9 cellular contexts compared by ENCODE assay signal in the genomic region with DNA sequence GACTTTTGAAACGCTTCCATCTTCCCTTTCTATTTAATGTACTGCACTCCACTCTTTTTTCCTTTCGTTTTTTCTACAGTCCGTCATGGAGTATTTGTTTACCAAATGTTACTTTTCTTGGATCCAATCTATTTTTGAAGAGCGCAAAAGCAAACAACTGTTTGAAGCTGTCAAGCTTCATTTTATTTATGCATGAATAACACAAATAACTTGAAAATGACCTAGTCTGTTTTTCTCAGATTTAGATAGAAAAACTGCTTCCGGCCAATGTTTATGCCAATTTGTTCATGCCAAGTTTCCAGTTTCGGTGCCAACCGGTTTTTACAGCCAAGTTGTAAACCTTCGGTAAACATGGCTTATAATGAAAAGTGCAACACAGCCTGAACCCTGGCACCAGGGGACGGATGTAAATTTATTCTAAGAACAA.
DNase-seq lines count a peak whose midpoint lies in the region; ATAC-seq, FAIRE-seq and TF ChIP-seq lines count a peak whose summit lies in the region.
"Had no signal": no experiment of that assay in that cellular context is flagged by ENCODE, and none has a peak within 500 bp of the region (broad histone marks: within the 10 kb centered on the region; RNA-seq: fewer than 3 reads in every experiment).

No MANE protein-coding gene starts in this region.

- DNase-seq in GM19239 (ENCODE audit: insufficient read length, low spot score) = no peak
- DNase-seq in Panc1 (ENCODE audit: low read depth, low spot score) = no peak
- DNase-seq in epithelial cell of proximal tubule (ENCODE audit: low read depth) = peak; percentile 27
- peak; percentile 85 for DNase-seq in pulmonary artery endothelial cell (ENCODE audit: low read depth, low spot score)
- no peak for DNase-seq in KG1 (lab: John Stamatoyannopoulos, UW)
- no peak for DNase-seq in KBM-7
- DNase-seq in NOMO-1 treated with DMSO at 0.1 percent for 48 hours (lab: John Stamatoyannopoulos, UW; ENCODE audit: unreplicated experiment) = no peak

- H3K27ac ChIP-seq in Panc1 (ENCODE audit: low read length) = peak overlapping the region; percentile 79
- H3K27ac ChIP-seq: KMS-11 had no signal

- CTCF ChIA-PET in Panc1 (lab: Charles Lee) = no interaction called here

- no peaks in the 10 kb centered on the region for H3K36me3 ChIP-seq in Panc1 (ENCODE audit: control insufficient read depth, insufficient read depth, low read length)

- BruUV-seq in Panc1 (replicated peaks; lab: Mats Ljungman, UMichigan) = no TSS peak

- H3K4me3 ChIP-seq in Panc1 (ENCODE audit: low read depth in 2 of 2, low read length in 2 of 2) (no peak overlapping the region), epithelial cell of proximal tubule (ENCODE audit: low read depth, low read length) (peak overlapping the region; percentile 4)

- in situ Hi-C loops in Panc1 (cut with HindIII; ENCODE audit: low pct_unique_long_range_greater_than_20kb, low sequenced_read_pairs) (no loop called here), KBM-7 (cut with MboI; ENCODE audit: low pct_unique_long_range_greater_than_20kb, low sequenced_read_pairs) (no loop called here)

- intact Hi-C loops in Panc1 (cut with micrococcal nuclease; ENCODE audit: unreplicated experiment) = no loop called here

- peak; percentile 87 for FAIRE-seq in GM19239 (lab: Jason Lieb, UNC)

- H3K9me3 ChIP-seq in Panc1 (ENCODE audit: control insufficient read depth, insufficient read depth, low read depth, low read length) = peaks cover 12% of the 10 kb centered on the region; the same call in 1 of the 2 replicates

- H3K4me1 ChIP-seq in Panc1 (ENCODE audit: control insufficient read depth, insufficient read depth, low read length) = no peaks in the 10 kb centered on the region

- H3K27me3 ChIP-seq in Panc1 (ENCODE audit: control insufficient read depth, insufficient read depth, low read length) = no peaks in the 10 kb centered on the region

- 0 out of 2 replicates have a peak, but pooled peaks have one; percentile 38 for ATAC-seq in Panc1
- ATAC-seq in GM19452 (IDR thresholded peaks at IDR 0.05; ENCODE audit: unreplicated experiment) = no peak

- TF ChIP-seq CTCF in Panc1 (IDR thresholded peaks at IDR 0.05) = no peak
- TF ChIP-seq CTCF in epithelial cell of proximal tubule (conservative IDR thresholded peaks at IDR 0.05; ENCODE audit: low read depth, low read length) = no peak

- POLR2A ChIA-PET in Panc1 (lab: Charles Lee) = no interaction called here

Comparison
In these comparisons a context has a peak if more than half of its experiments do, and no peak if none do; other contexts are left out.
1. DNase-seq: peak in epithelial cell of proximal tubule (single experiment) and pulmonary artery endothelial cell (single experiment); none in GM19239 (single experiment), Panc1 (single experiment), KG1 (single experiment), KBM-7 (single experiment) and NOMO-1 treated with DMSO at 0.1 percent for 48 hours (single experiment).